ENCODE assay signal across 8 cellular contexts in the genomic region with DNA sequence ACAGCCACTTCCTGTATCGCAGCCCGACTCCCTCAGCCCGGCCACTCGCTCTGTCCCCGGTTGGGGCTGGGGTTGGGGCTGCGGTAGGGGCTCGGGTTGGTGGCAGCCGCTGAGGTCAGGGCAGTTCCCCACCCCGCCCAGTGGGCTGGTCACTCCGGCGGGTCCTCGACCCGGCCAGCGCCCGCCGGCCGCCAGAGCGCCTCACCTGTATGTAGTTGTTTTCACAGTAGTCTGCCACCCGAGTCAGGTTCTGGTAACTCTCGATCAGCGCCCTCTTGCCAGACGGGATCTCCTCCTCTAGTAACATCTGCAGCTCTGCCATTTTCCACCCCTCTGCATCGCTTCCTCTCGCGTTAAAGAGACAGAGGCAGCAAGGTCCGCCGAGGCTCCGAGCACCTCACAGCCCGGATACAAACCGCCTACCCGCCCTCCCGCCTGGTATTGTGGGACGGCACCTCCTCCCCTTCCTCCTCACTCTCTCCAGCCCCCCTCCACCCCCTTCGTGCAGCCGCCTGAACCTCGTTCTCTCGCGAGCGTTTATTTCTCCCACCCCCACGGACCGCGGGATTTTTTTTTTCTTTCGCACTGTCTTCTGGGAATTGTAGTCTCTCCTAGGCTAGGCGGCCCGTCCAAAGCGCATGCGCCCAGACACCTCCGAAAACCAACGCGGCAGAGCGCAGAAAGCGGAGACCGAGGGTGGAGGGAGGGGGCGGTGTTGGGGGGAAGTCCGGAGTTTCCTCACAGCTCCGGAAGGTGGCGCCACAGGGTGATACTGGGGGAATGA. TPM values are rescaled to one million over a fixed set of nuclear protein-coding genes. Genes with fewer than 3 reads are reported as not detected.
A peak's percentile ranks its signal among the peaks of the same experiment; 100 is the strongest.
DNase-seq lines count a peak whose midpoint lies in the region; TF ChIP-seq lines count a peak whose summit lies in the region.

Gene ABI1 (minus strand): TSS at position 417 of the 784 bp plus-strand sequence. CDS start 95 bp downstream, at position 322.

- TF ChIP-seq CTCF in GM20000 (IDR thresholded peaks at IDR 0.05; ENCODE audit: extremely low read depth, missing control alignments): peak; percentile 42

- DNase-seq in COR-L47 (lab: John Stamatoyannopoulos, UW) (peak; percentile 93), GM20000 (ENCODE audit: low spot score) (peak; percentile 96), HT1080 (ENCODE audit: low read depth) (peak; percentile 97), NOMO-1 treated with DMSO at 0.1 percent for 48 hours (lab: John Stamatoyannopoulos, UW; ENCODE audit: unreplicated experiment) (peak; percentile 98), lung microvascular endothelial cell (ENCODE audit: low read depth in 2 of 2) (peak; percentile 99)
- peak; percentile 93 to 98 for DNase-seq in activated CD8-positive, alpha-beta memory T cell treated with anti-CD3 and anti-CD28 coated beads for 4 hours (ENCODE audit: low read depth in 2 of 2)
- DNase-seq in effector memory CD4-positive, alpha-beta T cell: peak; percentile 96 to 98 (median 97)
- DNase-seq in stimulated activated CD4-positive, alpha-beta T cell treated with anti-CD3 and anti-CD28 coated beads, TNF-alpha, amount 100 ng/mL, for 48 hours (ENCODE audit: low read depth in 3 of 3): peak; percentile 96 to 97 (median 97)

- H3K27me3 ChIP-seq in effector memory CD4-positive, alpha-beta T cell (replicated peaks; ENCODE audit: control insufficient read depth, insufficient read depth, low read length, poor library complexity, severe bottlenecking): no peaks in the 10 kb centered on the region

- H3K9me3 ChIP-seq in effector memory CD4-positive, alpha-beta T cell (ENCODE audit: control insufficient read depth, low read length): no peaks in the 10 kb centered on the region

- peaks cover 13% of the 10 kb centered on the region for H3K4me1 ChIP-seq in effector memory CD4-positive, alpha-beta T cell (ENCODE audit: control insufficient read depth, insufficient read depth, low read length, poor library complexity, severe bottlenecking)

- H3K27ac ChIP-seq in effector memory CD4-positive, alpha-beta T cell (ENCODE audit: insufficient read depth, low read length, poor library complexity, severe bottlenecking): peak within 1 kb of the TSS; percentile 96

- H3K36me3 ChIP-seq in effector memory CD4-positive, alpha-beta T cell (ENCODE audit: control insufficient read depth, insufficient read depth, low read length): no peaks in the 10 kb centered on the region

- peak within 1 kb of the TSS; percentile 99 for H3K4me3 ChIP-seq in effector memory CD4-positive, alpha-beta T cell (ENCODE audit: insufficient read depth, low read depth, low read length, poor library complexity, severe bottlenecking)

RNA-seq across cellular contexts. Expression of gene ABI1, which starts in this region (rescaled TPM):
- total RNA-seq in HT1080 (2014; rRNA removed; shearing (Covaris generic)): 32.4 and 49.8 TPM in 2 replicates
- 36.3 and 44.4 TPM in 2 replicates for polyA plus RNA-seq in HT1080 (2015; cell fraction: cytosol; rRNA removed)
- 52.8 and 54.1 TPM in 2 replicates for polyA plus RNA-seq in HT1080 (2015; cell fraction: nucleus; rRNA removed)
- total RNA-seq in lung microvascular endothelial cell: 23.3 and 27.8 TPM in 2 replicates

Comparison
In these comparisons a context has a peak if more than half of its experiments do, and no peak if none do; other contexts are left out.
1. Peak in every context shown above with its lines: DNase-seq, H3K4me3 ChIP-seq and H3K27ac ChIP-seq.